Comparison of ENCODE assay signal across 24 cellular contexts in genomic region chr1:20602851-20603450, GRCh38. TPM values are rescaled to one million over a fixed set of nuclear protein-coding genes. Genes with fewer than 3 reads are reported as not detected.
DNase-seq lines count a peak whose midpoint lies in the region; ATAC-seq, FAIRE-seq and TF ChIP-seq lines count a peak whose summit lies in the region.
"Had no signal": no experiment of that assay in that cellular context is flagged by ENCODE, and none has a peak within 500 bp of the region (broad histone marks: within the 10 kb centered on the region; RNA-seq: fewer than 3 reads in every experiment).

No MANE protein-coding gene starts in this region.

- no peak for ATAC-seq in K562
- no peak for ATAC-seq in right lobe of liver
- no peak for ATAC-seq in upper lobe of left lung (ENCODE audit: low FRiP score in 2 of 2)
- ATAC-seq: CD8-positive, alpha-beta T cell; stimulated activated naive CD8-positive, alpha-beta T cell treated with anti-CD3 and anti-CD28 coated beads, Interleukin-15, Interleukin-2, amounts not matched to agents 100 U/mL and 50 U/mL, for 24 hours had no signal

- CTCF ChIA-PET in K562 (lab: Yijun Ruan, JAX; ENCODE audit: low intra/inter-chr PET ratio): no interaction called here

- H3K4me3 ChIP-seq in MG63 (no peak overlapping the region), K562 (no peak overlapping the region), right lobe of liver (no peak overlapping the region), upper lobe of left lung (no peak overlapping the region)
- H3K4me3 ChIP-seq: ascending aorta, Peyer's patch, transverse colon had no signal

- WGBS in K562 (ENCODE audit: insufficient coverage, low coverage, missing lambda C conversion rate): 19% methylated on average over 4 of the region's 4 CpGs
- whole genome bisulfite sequencing in right lobe of liver (ENCODE audit: insufficient coverage, low coverage, low lambda C conversion rate, missing lambda C conversion rate): 54% methylated on average over 3 of the region's 4 CpGs
- WGBS in upper lobe of left lung, 2 donors: 75 to 88% methylated on average over 4 of the region's 4 CpGs

- no peaks in the 10 kb centered on the region for H4K20me1 ChIP-seq in K562 (replicated peaks; ENCODE audit: control insufficient read depth, insufficient read depth, low read length)

- H3K4me1 ChIP-seq in K562 (replicated peaks in 1 of 2; ENCODE audit: control insufficient read depth in 2 of 2, insufficient read depth in 2 of 2, low read length in 2 of 2): no peaks in the 10 kb centered on the region; a peak in 1 of 5 replicates
- peaks cover 0 to 46% (median 19%) of the 10 kb centered on the region in 4 donors for H3K4me1 ChIP-seq in right lobe of liver
- H3K4me1 ChIP-seq in upper lobe of left lung: no peaks in the 10 kb centered on the region
- H3K4me1 ChIP-seq: ascending aorta had no signal

- H3K36me3 Mint-ChIP-seq in CD14-positive monocyte: peaks cover 53 to 77% of the 10 kb centered on the region in 2 donors
- H3K36me3 Mint-ChIP-seq: CD8-positive, alpha-beta T cell had no signal

- H3K27me3 Mint-ChIP-seq in CD14-positive monocyte (ENCODE audit: low read depth in 3 of 3): no peaks in the 10 kb centered on the region

- H3K79me2 ChIP-seq in K562 (ENCODE audit: control insufficient read depth, insufficient read depth, low read length): no peaks in the 10 kb centered on the region

- H3K9me1 ChIP-seq in K562 (ENCODE audit: control insufficient read depth, insufficient read depth, low read length): no peaks in the 10 kb centered on the region

- H3K27me3 ChIP-seq in MG63: no peaks in the 10 kb centered on the region
- peaks cover 13% of the 10 kb centered on the region in 2 experiments; a peak in 3 of 5 replicates for H3K27me3 ChIP-seq in K562 (ENCODE audit: control insufficient read depth in 2 of 2, insufficient read depth in 2 of 2, low read length in 2 of 2)
- no peaks in the 10 kb centered on the region for H3K27me3 ChIP-seq in right lobe of liver
- H3K27me3 ChIP-seq in upper lobe of left lung: no peaks in the 10 kb centered on the region
- H3K27me3 ChIP-seq: ascending aorta, Peyer's patch, transverse colon had no signal

- H3K9me3 Mint-ChIP-seq in CD14-positive monocyte: peaks cover 0 to 5% (median 0%) of the 10 kb centered on the region in 7 donors
- H3K9me3 Mint-ChIP-seq: activated CD4-positive, alpha-beta T cell treated with anti-CD3 and anti-CD28 coated beads, Interleukin-2, amount 10 ng/mL, durations not matched to agents 7 days and 5 days; CD8-positive, alpha-beta T cell had no signal

- no TSS peak for BruUV-seq in K562 (replicated peaks; lab: Mats Ljungman, UMichigan)

- TF ChIP-seq POLR2A in K562 (conservative IDR thresholded peaks at IDR 0.05) (no peak), right lobe of liver (IDR thresholded peaks at IDR 0.05) (no peak), upper lobe of left lung (IDR thresholded peaks at IDR 0.05) (no peak)

- no peak for DNase-seq in CD14-positive monocyte (ENCODE audit: low spot score)
- peak; percentile 87 for DNase-seq in MG63
- DNase-seq in K562 (ENCODE audit: extremely low read depth in 1 of 4, low spot score in 3 of 4): no peak
- DNase-seq in right lobe of liver: no peak
- no peak for DNase-seq in 8988T
- DNase-seq in upper lobe of left lung: no peak
- DNase-seq in dermis blood vessel endothelial cell: no peak
- DNase-seq in HCEC 1CT: no peak
- DNase-seq: activated CD4-positive, alpha-beta T cell treated with anti-CD3 and anti-CD28 coated beads, Interleukin-2, amount 10 ng/mL, durations not matched to agents 7 days and 5 days; activated naive CD4-positive, alpha-beta T cell; CD8-positive, alpha-beta T cell; DND-41; KG1; midbrain; NCI-H1417 treated with DMSO at 0.1 percent for 48 hours; NCI-H2171 treated with DMSO at 0.1 percent for 48 hours; NCI-H774; Peyer's patch; stimulated activated naive CD8-positive, alpha-beta T cell treated with anti-CD3 and anti-CD28 coated beads, Interleukin-15, Interleukin-2, amounts not matched to agents 100 U/mL and 50 U/mL, for 24 hours; transverse colon had no signal

- intact Hi-C loops in CD14-positive monocyte (cut with micrococcal nuclease): no loop called here
- intact Hi-C loops in K562 (cut with micrococcal nuclease): no loop called here
- intact Hi-C loops in right lobe of liver (cut with DNase I): no loop called here

- H2AFZ ChIP-seq in K562 (ENCODE audit: low read depth, low read length): peak overlapping the region; percentile 51

- no peak for FAIRE-seq in K562 (lab: Jason Lieb, UNC)
- FAIRE-seq: endometrium, H54, TTC549 had no signal

- H3K27ac Mint-ChIP-seq in CD14-positive monocyte: peak overlapping the region; percentile 83 to 96 (median 92)
- H3K27ac Mint-ChIP-seq: activated CD4-positive, alpha-beta T cell treated with anti-CD3 and anti-CD28 coated beads, Interleukin-2, amount 10 ng/mL, durations not matched to agents 7 days and 5 days; CD8-positive, alpha-beta T cell had no signal

- no peak overlapping the region for H3K9ac ChIP-seq in K562 (ENCODE audit: insufficient read depth in 1 of 2, low read depth in 2 of 2, low read length in 2 of 2)

- H3K4me3 Mint-ChIP-seq in CD14-positive monocyte: no peak overlapping the region
- H3K4me3 Mint-ChIP-seq: activated CD4-positive, alpha-beta T cell treated with anti-CD3 and anti-CD28 coated beads, Interleukin-2, amount 10 ng/mL, durations not matched to agents 7 days and 5 days; CD8-positive, alpha-beta T cell had no signal

- no peak overlapping the region for H3K4me2 ChIP-seq in K562 (ENCODE audit: insufficient read depth, low read length)

- peaks cover 68% of the 10 kb centered on the region for H3K4me1 Mint-ChIP-seq in CD14-positive monocyte
- H3K4me1 Mint-ChIP-seq: activated CD4-positive, alpha-beta T cell treated with anti-CD3 and anti-CD28 coated beads, Interleukin-2, amount 10 ng/mL, durations not matched to agents 7 days and 5 days had no signal

- POLR2A ChIA-PET in K562 (lab: Yijun Ruan, JAX): no interaction called here

- TF ChIP-seq CTCF in CD14-positive monocyte (IDR thresholded peaks at IDR 0.05) (no peak), K562 (IDR thresholded peaks at IDR 0.05 in 2 of 3, conservative IDR thresholded peaks at IDR 0.05 in 1 of 3; ENCODE audit: insufficient read depth in 2 of 3, low read depth in 1 of 3, low read length in 3 of 3) (no peak), right lobe of liver (IDR thresholded peaks at IDR 0.05) (no peak), upper lobe of left lung (IDR thresholded peaks at IDR 0.05) (no peak)

- H3K36me3 ChIP-seq in MG63: no peaks in the 10 kb centered on the region
- no peaks in the 10 kb centered on the region for H3K36me3 ChIP-seq in K562 (ENCODE audit: control insufficient read depth, insufficient read depth, low read length)
- H3K36me3 ChIP-seq in right lobe of liver: peaks cover 0 to under 1% (median 0%) of the 10 kb centered on the region in 4 donors
- no peaks in the 10 kb centered on the region for H3K36me3 ChIP-seq in upper lobe of left lung
- H3K36me3 ChIP-seq: ascending aorta, Peyer's patch, transverse colon had no signal

- no peak for TF ChIP-seq EP300 in K562 (IDR thresholded peaks at IDR 0.05; ENCODE audit: low read length)
- TF ChIP-seq EP300 in upper lobe of left lung (IDR thresholded peaks at IDR 0.05): no peak

- H3K9me3 ChIP-seq in MG63: no peaks in the 10 kb centered on the region
- no peaks in the 10 kb centered on the region for H3K9me3 ChIP-seq in K562 (replicated peaks; ENCODE audit: control insufficient read depth, insufficient read depth, low read depth, low read length)
- no peaks in the 10 kb centered on the region for H3K9me3 ChIP-seq in right lobe of liver
- no peaks in the 10 kb centered on the region for H3K9me3 ChIP-seq in upper lobe of left lung
- H3K9me3 ChIP-seq: ascending aorta, Peyer's patch, transverse colon had no signal

- in situ Hi-C loops in K562 (cut with MboI): no loop called here

- H3K27ac ChIP-seq in K562 (ENCODE audit: extremely low read depth, low read depth, low read length) (no peak overlapping the region), right lobe of liver (peak overlapping the region; percentile 41 to 87 (median 50)), upper lobe of left lung (no peak overlapping the region)
- H3K27ac ChIP-seq: ascending aorta had no signal

- TF ChIP-seq RAD21 in K562 (CRISPR knock-in tag; conservative IDR thresholded peaks at IDR 0.05 in 1 of 2, IDR thresholded peaks at IDR 0.05 in 1 of 2): no peak

RNA-seq across cellular contexts. Expression of gene CDA, which starts 14.1 kb away (rescaled TPM):
- polyA plus RNA-seq in CD14-positive monocyte (100 to 1,000 TPM; 217 to 348 TPM), K562 (2011; rRNA removed) (not detected in 2 replicates), K562 (2014; fragmentation: Illumina TruSeq; extraction: Trizol) (not detected in 2 replicates), K562 (2014; fragmentation: Nextera tagmentation; extraction: Ambion mirVana) (not detected), K562 (2014; rRNA removed) (0.12 TPM in 1 of 2 replicates, not detected in the other)
- not detected in 2 replicates for total RNA-seq in MG63 (2014; rRNA removed; shearing (Covaris generic); ENCODE audit: low replicate concordance)
- total RNA-seq in K562 (2011; cell fraction: chromatin; rRNA removed; ENCODE audit: low replicate concordance): not detected in 2 replicates
- total RNA-seq in K562 (2011; cell fraction: nucleolus; rRNA removed): not detected in 2 replicates
- total RNA-seq in K562 (2011; cell fraction: nucleoplasm; rRNA removed): not detected in 2 replicates
- total RNA-seq in K562 (2014; rRNA removed) (not detected in 2 replicates), K562 (2014; rRNA removed; fragmentation: Illumina TruSeq; extraction: Trizol) (not detected in 2 replicates), K562 (2015; rRNA removed; fragmentation: Illumina TruSeq; extraction: Trizol) (not detected in 2 replicates), K562 (2021) (not detected in 2 replicates), right lobe of liver (10 to 100 TPM; 12.6 to 33.8 (median 24.5) TPM), upper lobe of left lung (1 to 10 TPM in 5 of 6 donors, not detected in 1; 2.6 to 9.3 (median 3.0) TPM), dermis blood vessel endothelial cell (2.4 and 2.6 TPM in 2 replicates)
- not detected in 2 replicates for polyA plus RNA-seq in K562 (2011; cell fraction: cytosol; rRNA removed)
- polyA plus RNA-seq in K562 (2011; cell fraction: nucleus; rRNA removed): not detected in 2 replicates
- 0.10 TPM in 1 of 2 replicates, not detected in the other for polyA plus RNA-seq in K562 (2012)
- polyA minus RNA-seq in K562 (2011; rRNA and poly(A)+ RNA removed): not detected in 2 replicates
- polyA minus RNA-seq in K562 (2011; cell fraction: cytosol; rRNA and poly(A)+ RNA removed): 1.9 TPM in 1 of 2 replicates, not detected in the other
- not detected in 2 replicates for polyA minus RNA-seq in K562 (2011; cell fraction: nucleus; rRNA and poly(A)+ RNA removed)
- total RNA-seq: activated CD4-positive, alpha-beta T cell treated with anti-CD3 and anti-CD28 coated beads, Interleukin-2, amount 10 ng/mL, durations not matched to agents 7 days and 5 days; CD8-positive, alpha-beta T cell had no signal

RNA-seq across cellular contexts. Expression of gene PINK1, which starts 30.3 kb away (rescaled TPM):
- polyA plus RNA-seq in CD14-positive monocyte: 10 to 100 TPM; 24.0 to 32.7 TPM
- total RNA-seq in MG63 (2014; rRNA removed; shearing (Covaris generic); ENCODE audit: low replicate concordance): 73.3 and 84.0 TPM in 2 replicates
- total RNA-seq in K562 (2011; cell fraction: chromatin; rRNA removed; ENCODE audit: low replicate concordance): 7.4 and 10.6 TPM in 2 replicates
- 5.8 and 8.2 TPM in 2 replicates for total RNA-seq in K562 (2011; cell fraction: nucleolus; rRNA removed)
- total RNA-seq in K562 (2011; cell fraction: nucleoplasm; rRNA removed): 7.4 and 8.1 TPM in 2 replicates
- total RNA-seq in K562 (2014; rRNA removed): 11.3 and 12.9 TPM in 2 replicates
- total RNA-seq in K562 (2014; rRNA removed; fragmentation: Illumina TruSeq; extraction: Trizol): 5.7 and 6.2 TPM in 2 replicates
- total RNA-seq in K562 (2015; rRNA removed; fragmentation: Illumina TruSeq; extraction: Trizol): 5.9 and 6.5 TPM in 2 replicates
- 9.3 and 9.5 TPM in 2 replicates for total RNA-seq in K562 (2021)
- polyA plus RNA-seq in K562 (2011; rRNA removed): 6.8 and 9.3 TPM in 2 replicates
- 8.0 and 11.3 TPM in 2 replicates for polyA plus RNA-seq in K562 (2011; cell fraction: cytosol; rRNA removed)
- 5.3 and 5.6 TPM in 2 replicates for polyA plus RNA-seq in K562 (2011; cell fraction: nucleus; rRNA removed)
- polyA plus RNA-seq in K562 (2012): 9.1 and 27.2 TPM in 2 replicates
- polyA plus RNA-seq in K562 (2014; fragmentation: Illumina TruSeq; extraction: Trizol): 7.6 and 9.9 TPM in 2 replicates
- 1 to 10 TPM; 1.5 to 2.2 TPM for polyA plus RNA-seq in K562 (2014; fragmentation: Nextera tagmentation; extraction: Ambion mirVana)
- 10.2 and 10.5 TPM in 2 replicates for polyA plus RNA-seq in K562 (2014; rRNA removed)
- 4.9 TPM in 2 replicates for polyA minus RNA-seq in K562 (2011; rRNA and poly(A)+ RNA removed)
- polyA minus RNA-seq in K562 (2011; cell fraction: cytosol; rRNA and poly(A)+ RNA removed): 3.1 and 4.2 TPM in 2 replicates
- 1.5 and 2.2 TPM in 2 replicates for polyA minus RNA-seq in K562 (2011; cell fraction: nucleus; rRNA and poly(A)+ RNA removed)
- total RNA-seq in right lobe of liver: 10 to 100 TPM; 67.3 to 94.1 (median 83.0) TPM
- 100 to 1,000 TPM in 2 of 6 donors, 10 to 100 TPM in 4; 62.8 to 118 (median 86.2) TPM for total RNA-seq in upper lobe of left lung
- total RNA-seq in dermis blood vessel endothelial cell: 67.1 and 106 TPM in 2 replicates

RNA-seq across cellular contexts. Expression of gene FAM43B, which starts 50.6 kb away (rescaled TPM):
- polyA plus RNA-seq in CD14-positive monocyte: not detected
- 0.15 TPM in 1 of 2 replicates, not detected in the other for total RNA-seq in MG63 (2014; rRNA removed; shearing (Covaris generic); ENCODE audit: low replicate concordance)
- not detected in 2 replicates for total RNA-seq in K562 (2011; cell fraction: chromatin; rRNA removed; ENCODE audit: low replicate concordance)
- not detected in 2 replicates for total RNA-seq in K562 (2011; cell fraction: nucleolus; rRNA removed)
- not detected in 2 replicates for total RNA-seq in K562 (2011; cell fraction: nucleoplasm; rRNA removed)
- not detected in 2 replicates for total RNA-seq in K562 (2014; rRNA removed)
- not detected in 2 replicates for total RNA-seq in K562 (2014; rRNA removed; fragmentation: Illumina TruSeq; extraction: Trizol)
- not detected in 2 replicates for total RNA-seq in K562 (2015; rRNA removed; fragmentation: Illumina TruSeq; extraction: Trizol)
- total RNA-seq in K562 (2021): not detected in 2 replicates
- not detected in 2 replicates for polyA plus RNA-seq in K562 (2011; rRNA removed)
- 0.03 TPM in 1 of 2 replicates, not detected in the other for polyA plus RNA-seq in K562 (2011; cell fraction: cytosol; rRNA removed)
- polyA plus RNA-seq in K562 (2011; cell fraction: nucleus; rRNA removed): not detected in 2 replicates
- 0.06 TPM in 1 of 2 replicates, not detected in the other for polyA plus RNA-seq in K562 (2012)
- polyA plus RNA-seq in K562 (2014; fragmentation: Illumina TruSeq; extraction: Trizol): not detected in 2 replicates
- not detected for polyA plus RNA-seq in K562 (2014; fragmentation: Nextera tagmentation; extraction: Ambion mirVana)
- not detected in 2 replicates for polyA plus RNA-seq in K562 (2014; rRNA removed)
- not detected in 2 replicates for polyA minus RNA-seq in K562 (2011; rRNA and poly(A)+ RNA removed)
- not detected in 2 replicates for polyA minus RNA-seq in K562 (2011; cell fraction: cytosol; rRNA and poly(A)+ RNA removed)
- polyA minus RNA-seq in K562 (2011; cell fraction: nucleus; rRNA and poly(A)+ RNA removed): not detected in 2 replicates
- total RNA-seq in right lobe of liver: under 1 TPM in 4 of 6 experiments, not detected in 2; 0.09 to 0.24 (median 0.12) TPM
- total RNA-seq in upper lobe of left lung: 1 to 10 TPM in 1 of 6 donors, under 1 TPM in 2, not detected in 3; 0.23 to 1.2 (median 0.30) TPM
- not detected in 2 replicates for total RNA-seq in dermis blood vessel endothelial cell
- total RNA-seq: activated CD4-positive, alpha-beta T cell treated with anti-CD3 and anti-CD28 coated beads, Interleukin-2, amount 10 ng/mL, durations not matched to agents 7 days and 5 days; CD8-positive, alpha-beta T cell; Peyer's patch; transverse colon had no signal

RNA-seq across cellular contexts. Expression of gene DDOST, which starts 58.2 kb away (rescaled TPM):
- polyA plus RNA-seq in CD14-positive monocyte (100 to 1,000 TPM; 241 to 245 TPM), K562 (2011; rRNA removed) (260 and 287 TPM in 2 replicates), K562 (2014; fragmentation: Illumina TruSeq; extraction: Trizol) (255 and 267 TPM in 2 replicates), K562 (2014; fragmentation: Nextera tagmentation; extraction: Ambion mirVana) (100 to 1,000 TPM; 185 to 306 TPM), K562 (2014; rRNA removed) (222 and 268 TPM in 2 replicates)
- total RNA-seq in MG63 (2014; rRNA removed; shearing (Covaris generic); ENCODE audit: low replicate concordance): 307 and 434 TPM in 2 replicates
- 175 and 296 TPM in 2 replicates for total RNA-seq in K562 (2011; cell fraction: chromatin; rRNA removed; ENCODE audit: low replicate concordance)
- total RNA-seq in K562 (2011; cell fraction: nucleolus; rRNA removed): 446 and 467 TPM in 2 replicates
- total RNA-seq in K562 (2011; cell fraction: nucleoplasm; rRNA removed): 312 and 382 TPM in 2 replicates
- total RNA-seq in K562 (2014; rRNA removed) (209 and 254 TPM in 2 replicates), K562 (2014; rRNA removed; fragmentation: Illumina TruSeq; extraction: Trizol) (148 and 173 TPM in 2 replicates), K562 (2015; rRNA removed; fragmentation: Illumina TruSeq; extraction: Trizol) (240 and 241 TPM in 2 replicates), K562 (2021) (204 and 214 TPM in 2 replicates), right lobe of liver (100 to 1,000 TPM in 3 of 6 experiments, 10 to 100 TPM in 3; 53.0 to 132 (median 100) TPM), upper lobe of left lung (100 to 1,000 TPM in 4 of 6 donors, 10 to 100 TPM in 2; 54.5 to 212 (median 141) TPM), dermis blood vessel endothelial cell (314 and 417 TPM in 2 replicates)
- polyA plus RNA-seq in K562 (2011; cell fraction: cytosol; rRNA removed): 342 and 406 TPM in 2 replicates
- polyA plus RNA-seq in K562 (2011; cell fraction: nucleus; rRNA removed): 69.7 and 99.0 TPM in 2 replicates
- polyA plus RNA-seq in K562 (2012): 227 and 356 TPM in 2 replicates
- 217 and 219 TPM in 2 replicates for polyA minus RNA-seq in K562 (2011; rRNA and poly(A)+ RNA removed)
- polyA minus RNA-seq in K562 (2011; cell fraction: cytosol; rRNA and poly(A)+ RNA removed): 93.0 and 124 TPM in 2 replicates
- 35.7 and 64.2 TPM in 2 replicates for polyA minus RNA-seq in K562 (2011; cell fraction: nucleus; rRNA and poly(A)+ RNA removed)

Comparison
In these comparisons a context has a peak if more than half of its experiments do, and no peak if none do; other contexts are left out.
1. H3K27ac ChIP-seq: peak in right lobe of liver (3 of 3); none in K562 (single experiment) and upper lobe of left lung (0 of 4).